ENCODE assay signal across 16 cellular contexts in the genomic region with DNA sequence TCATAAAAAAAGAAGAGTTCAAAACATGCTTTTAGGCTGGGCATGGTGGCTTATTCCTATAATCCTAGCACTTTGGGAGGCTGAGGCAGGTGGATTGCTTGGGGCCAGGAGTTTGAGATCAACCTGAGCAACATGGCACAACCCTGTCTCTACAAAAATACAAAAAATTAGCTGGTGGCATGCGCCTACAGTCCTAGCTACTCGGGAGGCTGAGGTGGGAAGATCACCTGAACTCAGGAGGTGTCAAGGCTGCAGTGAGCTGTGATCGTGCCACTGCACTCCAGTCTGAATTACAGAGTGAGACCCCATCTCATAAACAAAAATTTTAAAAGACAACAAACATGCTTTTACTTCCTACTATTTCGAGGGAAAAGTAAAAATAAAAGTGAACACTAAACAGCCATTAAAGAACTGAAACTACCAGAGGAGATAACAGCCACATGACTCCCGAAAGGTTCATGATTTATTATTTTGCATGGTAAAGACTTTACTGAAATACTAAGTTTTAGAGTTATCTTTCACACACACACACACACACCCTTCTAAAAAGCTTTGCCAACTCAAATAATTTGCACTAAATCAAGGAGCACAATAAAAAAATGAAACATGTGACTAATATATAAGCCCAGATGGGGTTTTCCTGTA.
"Had no signal": no experiment of that assay in that cellular context is flagged by ENCODE, and none has a peak within 500 bp of the region (broad histone marks: within the 10 kb centered on the region; RNA-seq: fewer than 3 reads in every experiment).

No MANE protein-coding gene starts in this region.

- H3K27me3 ChIP-seq: brain microvascular endothelial cell had no signal

- H3K9me3 ChIP-seq: thoracic aorta had no signal

- DNase-seq: activated CD4-positive, alpha-beta T cell treated with anti-CD3 and anti-CD28 coated beads, Interleukin-2, amount 50 U/mL, for 4 hours; activated CD4-positive, CD25-positive, alpha-beta regulatory T cell; activated CD8-positive, alpha-beta memory T cell treated with anti-CD3 and anti-CD28 coated beads, Interleukin-2, amount 10 ng/mL, durations not matched to agents 7 days and 5 days; activated effector memory CD4-positive, alpha-beta T cell treated with anti-CD3 and anti-CD28 coated beads, Interleukin-2, amount 50 U/mL, for 16 hours; activated naive CD8-positive, alpha-beta T cell treated with anti-CD3 and anti-CD28 coated beads for 36 hours; activated T-cell treated with anti-CD3 and anti-CD28 coated beads, Interleukin-2, amount 50 U/mL, for 4 hours; brain microvascular endothelial cell; hypothalamus; kidney glomerular epithelial cell; retina; stimulated activated CD4-positive, alpha-beta T cell treated with anti-CD3 and anti-CD28 coated beads, Interleukin-4, amount 100 ng/mL, for 1 hour; stimulated activated CD8-positive, alpha-beta memory T cell treated with anti-CD3 and anti-CD28 coated beads, Interleukin-4, amount 100 ng/mL, for 48 hours; stimulated activated naive CD8-positive, alpha-beta T cell treated with anti-CD3 and anti-CD28 coated beads, Interleukin-15, amount 100 ng/mL, for 72 hours had no signal

- H3K4me1 ChIP-seq: parathyroid adenoma had no signal

- H3K27ac Mint-ChIP-seq: activated CD8-positive, alpha-beta memory T cell treated with anti-CD3 and anti-CD28 coated beads, Interleukin-2, amount 10 ng/mL, durations not matched to agents 7 days and 5 days; activated naive CD8-positive, alpha-beta T cell treated with anti-CD3 and anti-CD28 coated beads for 36 hours; mesothelial cell of epicardium; stimulated activated naive CD8-positive, alpha-beta T cell treated with anti-CD3 and anti-CD28 coated beads, Interleukin-15, amount 100 ng/mL, for 72 hours had no signal

- H3K9ac ChIP-seq: parathyroid adenoma had no signal

- H2AFZ ChIP-seq: parathyroid adenoma had no signal

- H3K27me3 Mint-ChIP-seq: activated CD8-positive, alpha-beta memory T cell treated with anti-CD3 and anti-CD28 coated beads, Interleukin-2, amount 10 ng/mL, durations not matched to agents 7 days and 5 days; activated naive CD8-positive, alpha-beta T cell treated with anti-CD3 and anti-CD28 coated beads for 36 hours; stimulated activated naive CD8-positive, alpha-beta T cell treated with anti-CD3 and anti-CD28 coated beads, Interleukin-15, amount 100 ng/mL, for 72 hours had no signal

- ATAC-seq: activated CD8-positive, alpha-beta memory T cell treated with anti-CD3 and anti-CD28 coated beads, Interleukin-2, amount 10 ng/mL, durations not matched to agents 7 days and 5 days; activated T-cell treated with anti-CD3 and anti-CD28 coated beads, Interleukin-2, amount 50 U/mL, for 4 hours; stimulated activated naive CD8-positive, alpha-beta T cell treated with anti-CD3 and anti-CD28 coated beads, Interleukin-15, amount 100 ng/mL, for 72 hours had no signal

- H3K9me3 Mint-ChIP-seq: activated naive CD8-positive, alpha-beta T cell treated with anti-CD3 and anti-CD28 coated beads for 36 hours; activated T-cell treated with anti-CD3 and anti-CD28 coated beads, Interleukin-2, amount 50 U/mL, for 4 hours; mesothelial cell of epicardium; stimulated activated naive CD8-positive, alpha-beta T cell treated with anti-CD3 and anti-CD28 coated beads, Interleukin-15, amount 100 ng/mL, for 72 hours had no signal

- H3K79me2 ChIP-seq: parathyroid adenoma had no signal

- H3K27ac ChIP-seq: brain microvascular endothelial cell, parathyroid adenoma, thoracic aorta had no signal

- H3K4me3 ChIP-seq: thoracic aorta had no signal

- H3K36me3 ChIP-seq: thoracic aorta had no signal

- H3K36me3 Mint-ChIP-seq: activated CD8-positive, alpha-beta memory T cell treated with anti-CD3 and anti-CD28 coated beads, Interleukin-2, amount 10 ng/mL, durations not matched to agents 7 days and 5 days had no signal

- H3K4me1 Mint-ChIP-seq: activated naive CD8-positive, alpha-beta T cell treated with anti-CD3 and anti-CD28 coated beads for 36 hours; stimulated activated naive CD8-positive, alpha-beta T cell treated with anti-CD3 and anti-CD28 coated beads, Interleukin-15, amount 100 ng/mL, for 72 hours had no signal

- H3K4me3 Mint-ChIP-seq: activated CD8-positive, alpha-beta memory T cell treated with anti-CD3 and anti-CD28 coated beads, Interleukin-2, amount 10 ng/mL, durations not matched to agents 7 days and 5 days; activated naive CD8-positive, alpha-beta T cell treated with anti-CD3 and anti-CD28 coated beads for 36 hours; activated T-cell treated with anti-CD3 and anti-CD28 coated beads, Interleukin-2, amount 50 U/mL, for 4 hours; mesothelial cell of epicardium; stimulated activated naive CD8-positive, alpha-beta T cell treated with anti-CD3 and anti-CD28 coated beads, Interleukin-15, amount 100 ng/mL, for 72 hours had no signal
